In genomic region chr10:132814469-132814856, GRCh38 we compare ENCODE assay signal across 23 cellular contexts. TPM values are rescaled to one million over a fixed set of nuclear protein-coding genes. Genes with fewer than 3 reads are reported as not detected.
"Had no signal": no experiment of that assay in that cellular context is flagged by ENCODE, and none has a peak within 500 bp of the region (broad histone marks: within the 10 kb centered on the region; RNA-seq: fewer than 3 reads in every experiment).

No MANE protein-coding gene starts in this region.

- H3K9me3 ChIP-seq: left lung, neutrophil, right lobe of liver, uterus had no signal

- H3K4me3 ChIP-seq: dorsolateral prefrontal cortex, heart right ventricle, left lung, psoas muscle, right lobe of liver, stomach, uterus had no signal

- H3K27ac ChIP-seq: dorsolateral prefrontal cortex, heart right ventricle, left lung, neutrophil, psoas muscle, right lobe of liver, stomach, uterus had no signal

- ATAC-seq: esophagus mucosa; heart right ventricle; left lung; naive thymus-derived CD4-positive, alpha-beta T cell; psoas muscle; right lobe of liver had no signal

- H3K36me3 ChIP-seq: heart right ventricle, left lung, neutrophil, right lobe of liver, stomach, uterus had no signal

- H3K4me1 ChIP-seq: heart right ventricle, left lung, psoas muscle, right lobe of liver, stomach, uterus had no signal

- DNase-seq: cortex of kidney; effector CD8-positive, alpha-beta T cell; heart right ventricle; hypothalamus; naive thymus-derived CD4-positive, alpha-beta T cell; nephron progenitor cell; retina; stimulated activated naive CD4-positive, alpha-beta T cell; stomach; substantia nigra had no signal

- H3K27me3 ChIP-seq: right lobe of liver had no signal

RNA-seq across cellular contexts. Expression of gene NKX6-2, which starts 28.5 kb away (rescaled TPM):
- total RNA-seq: fibroblast of lung; heart right ventricle; left lung; lung microvascular endothelial cell; mesenteric fat pad; mononuclear cell; naive thymus-derived CD4-positive, alpha-beta T cell; osteoblast; psoas muscle; right lobe of liver; skeletal muscle tissue had no signal
